10 cellular contexts compared by ENCODE assay signal in genomic region chr2:231228223-231228622, GRCh38. TPM values are rescaled to one million over a fixed set of nuclear protein-coding genes. Genes with fewer than 3 reads are reported as not detected.
DNase-seq lines count a peak whose midpoint lies in the region; ATAC-seq, FAIRE-seq and TF ChIP-seq lines count a peak whose summit lies in the region.
"Had no signal": no experiment of that assay in that cellular context is flagged by ENCODE, and none has a peak within 500 bp of the region (broad histone marks: within the 10 kb centered on the region; RNA-seq: fewer than 3 reads in every experiment).

No MANE protein-coding gene starts in this region.

- no peak for TF ChIP-seq POLR2A in gastroesophageal sphincter (IDR thresholded peaks at IDR 0.05)

- H3K27me3 Mint-ChIP-seq in MCF 10A (ENCODE audit: insufficient read depth, unreplicated experiment), result no peaks in the 10 kb centered on the region

- peaks cover 12 to 70% (median 18%) of the 10 kb centered on the region in 3 donors for H3K4me1 ChIP-seq in gastroesophageal sphincter
- H3K4me1 ChIP-seq in small intestine (ENCODE audit: control insufficient read depth in 2 of 2, insufficient read depth in 1 of 2, low read depth in 1 of 2, low read length in 1 of 2), result peaks cover 0 to 2% of the 10 kb centered on the region in 2 donors

- H3K4me3 ChIP-seq in gastroesophageal sphincter (no peak overlapping the region), small intestine (ENCODE audit: low read depth in 1 of 2, low read length in 2 of 2) (no peak overlapping the region)
- H3K4me3 ChIP-seq: skin epidermis had no signal

- H3K4me3 Mint-ChIP-seq in MCF 10A (ENCODE audit: unreplicated experiment), result no peak overlapping the region

- WGBS in gastroesophageal sphincter (ENCODE audit: low coverage in 1 of 2), 2 donors, result 83% methylated on average over 4 of the region's 9 CpGs; no CpG with 5 or more reads in 1 of the 2 donors
- 80 to 85% (median 81%) methylated on average over 9 of the region's 9 CpGs for WGBS in small intestine, 3 donors

- peaks cover 8% of the 10 kb centered on the region for H3K36me3 Mint-ChIP-seq in MCF 10A (ENCODE audit: insufficient read depth, unreplicated experiment)

- DNase-seq in GF-D8 (lab: John Stamatoyannopoulos, UW) (peak; percentile 22), GOT3 (lab: John Stamatoyannopoulos, UW) (no peak), MCF 10A (ENCODE audit: unreplicated experiment) (no peak), G401 (ENCODE audit: low spot score) (no peak), small intestine (no peak)

- peaks cover 0 to 37% of the 10 kb centered on the region in 2 donors for H3K36me3 ChIP-seq in gastroesophageal sphincter
- no peaks in the 10 kb centered on the region for H3K36me3 ChIP-seq in small intestine (ENCODE audit: control insufficient read depth in 2 of 2, insufficient read depth in 2 of 2, low read length in 2 of 2)

- no peak for TF ChIP-seq CTCF in gastroesophageal sphincter (IDR thresholded peaks at IDR 0.05)
- TF ChIP-seq CTCF in MCF 10A (IDR thresholded peaks at IDR 0.05; ENCODE audit: unreplicated experiment), result no peak

- no peaks in the 10 kb centered on the region for H3K4me1 Mint-ChIP-seq in MCF 10A (ENCODE audit: insufficient read depth, unreplicated experiment)

- ATAC-seq in GM21381 (IDR thresholded peaks at IDR 0.05; ENCODE audit: unreplicated experiment) (peak; percentile 77), HG03442 (IDR thresholded peaks at IDR 0.05; ENCODE audit: unreplicated experiment) (peak; percentile 74), gastroesophageal sphincter (no peak)

- peak overlapping the region; percentile 0 to 96 (median 88) for H3K27ac ChIP-seq in gastroesophageal sphincter
- no peak overlapping the region for H3K27ac ChIP-seq in small intestine (ENCODE audit: low read depth in 1 of 2, low read length in 1 of 2)

- no peak overlapping the region for H3K27ac Mint-ChIP-seq in MCF 10A (ENCODE audit: low read depth, unreplicated experiment)

- POLR2A ChIA-PET in MCF 10A (lab: Yijun Ruan, JAX), result no interaction called here

- CTCF ChIA-PET in MCF 10A (lab: Yijun Ruan, JAX), result interaction anchor here (0.6 to 10.6 kb wide), 23 partner anchors 10 to 229 kb away, joined by 3 to 156 read pairs (median 5); no protein-coding TSS in a partner anchor

- no TSS peak for BruUV-seq in MCF 10A (replicated peaks; lab: Mats Ljungman, UMichigan)

- no peak for FAIRE-seq in small intestine (lab: Jason Lieb, UNC)
- FAIRE-seq: G401.6 had no signal

- H3K9me3 Mint-ChIP-seq in MCF 10A (ENCODE audit: unreplicated experiment), result no peaks in the 10 kb centered on the region

- in situ Hi-C loops in G401 (cut with HindIII; ENCODE audit: low sequenced_read_pairs), result no loop called here

- intact Hi-C loops in MCF 10A (cut with micrococcal nuclease), result no loop called here

- H3K9me3 ChIP-seq in gastroesophageal sphincter (no peaks in the 10 kb centered on the region), small intestine (ENCODE audit: control insufficient read depth, low read depth) (no peaks in the 10 kb centered on the region)

- no peaks in the 10 kb centered on the region for H3K27me3 ChIP-seq in gastroesophageal sphincter
- no peaks in the 10 kb centered on the region for H3K27me3 ChIP-seq in small intestine (ENCODE audit: control insufficient read depth in 2 of 2, insufficient read depth in 2 of 2, low read length in 2 of 2)

- TF ChIP-seq EP300 in gastroesophageal sphincter (IDR thresholded peaks at IDR 0.05), result no peak

RNA-seq across cellular contexts. Expression of gene ARMC9, which starts 29.8 kb away (rescaled TPM):
- total RNA-seq in gastroesophageal sphincter (100 to 1,000 TPM in 3 of 4 donors, 10 to 100 TPM in 1; 69.6 to 298 (median 152) TPM), MCF 10A (2022) (16.5 and 19.8 TPM in 2 replicates)
- total RNA-seq in G401 (2014; rRNA removed; shearing (Covaris generic)), result 165 and 166 TPM in 2 replicates
- 1 to 10 TPM in 2 of 3 donors, under 1 TPM in 1; 0.67 to 4.5 (median 2.4) TPM for polyA plus RNA-seq in small intestine

Comparison
In these comparisons a context has a peak if more than half of its experiments do, and no peak if none do; other contexts are left out.
1. H3K27ac ChIP-seq: peak in gastroesophageal sphincter (4 of 4); none in small intestine (0 of 2).